Comparison of ENCODE assay signal across 15 cellular contexts in genomic region chr2:62477573-62477972, GRCh38. TPM values are rescaled to one million over a fixed set of nuclear protein-coding genes. Genes with fewer than 3 reads are reported as not detected.
DNase-seq lines count a peak whose midpoint lies in the region; ATAC-seq and TF ChIP-seq lines count a peak whose summit lies in the region.
"Had no signal": no experiment of that assay in that cellular context is flagged by ENCODE, and none has a peak within 500 bp of the region (broad histone marks: within the 10 kb centered on the region; RNA-seq: fewer than 3 reads in every experiment).

No MANE protein-coding gene starts in this region.

- TF ChIP-seq POLR2A in IMR-90 (IDR thresholded peaks at IDR 0.05; ENCODE audit: low read depth, low read length): no peak
- TF ChIP-seq POLR2A in body of pancreas (IDR thresholded peaks at IDR 0.05): no peak

- H3K9me1 ChIP-seq in IMR-90 (ENCODE audit: insufficient read depth, low read length): no peaks in the 10 kb centered on the region

- H3K36me3 ChIP-seq in IMR-90 (ENCODE audit: control insufficient read depth, insufficient read depth, low read length): no peaks in the 10 kb centered on the region
- H3K36me3 ChIP-seq in body of pancreas (replicated peaks in 1 of 2; ENCODE audit: insufficient read depth in 1 of 2, low read depth in 2 of 2): no peaks in the 10 kb centered on the region
- no peaks in the 10 kb centered on the region for H3K36me3 ChIP-seq in mesenchymal stem cell (ENCODE audit: control insufficient read depth in 1 of 2, insufficient read depth in 2 of 2, low read depth in 1 of 2, low read length in 2 of 2)
- no peaks in the 10 kb centered on the region for H3K36me3 ChIP-seq in stomach smooth muscle (ENCODE audit: control insufficient read depth in 2 of 2, insufficient read depth in 2 of 2, low read length in 2 of 2)
- H3K36me3 ChIP-seq: ovary, thoracic aorta had no signal

- no peaks in the 10 kb centered on the region for H4K20me1 ChIP-seq in IMR-90 (ENCODE audit: insufficient read depth, low read length)

- no peak overlapping the region for H3K23ac ChIP-seq in IMR-90 (ENCODE audit: low read depth, low read length)
- H3K23ac ChIP-seq in mesenchymal stem cell (ENCODE audit: low read length in 2 of 2): no peak overlapping the region

- H3K14ac ChIP-seq in IMR-90 (replicated peaks; ENCODE audit: low read depth, low read length) (no peak overlapping the region), mesenchymal stem cell (ENCODE audit: low read length in 2 of 2) (no peak overlapping the region)

- H4K8ac ChIP-seq in IMR-90 (ENCODE audit: low read depth in 2 of 2, low read length in 2 of 2) (no peak overlapping the region; a peak in 1 of 4 replicates), mesenchymal stem cell (ENCODE audit: low read length) (peak overlapping the region; percentile 74)

- peak overlapping the region; percentile 37 to 69 for H2BK12ac ChIP-seq in mesenchymal stem cell (ENCODE audit: low read length in 2 of 2)

- peak overlapping the region; percentile 33; the same call in 1 of the 2 replicates for H4K5ac ChIP-seq in IMR-90 (ENCODE audit: low read depth, low read length)

- DNase-seq in IMR-90: no peak
- no peak for DNase-seq in body of pancreas
- DNase-seq in mesenchymal stem cell: no peak
- no peak for DNase-seq in T-helper 2 cell
- DNase-seq in activated CD4-positive, CD25-positive, alpha-beta regulatory T cell treated with anti-CD3 and anti-CD28 coated beads, Interleukin-2, amount 50 U/mL, for 72 hours: no peak
- DNase-seq in SKM-1 treated with dmso at 0.1 percent for 144 hours (lab: John Stamatoyannopoulos, UW; ENCODE audit: unreplicated experiment): no peak
- DNase-seq: activated CD4-positive, alpha-beta T cell treated with anti-CD3 and anti-CD28 coated beads, Interleukin-2, amount 50 U/mL, for 4 hours; amniotic stem cell; C1 segment of cervical spinal cord; NCI-H2029; ovary; T-helper 17 cell had no signal

- BruUV-seq in IMR-90 (replicated peaks; lab: Mats Ljungman, UMichigan): no TSS peak

- intact Hi-C loops in IMR-90 (cut with micrococcal nuclease): no loop called here
- intact Hi-C loops in body of pancreas (cut with DNase I): loop anchor here (10.0 kb wide), 1 partner anchor 217 kb away; no protein-coding TSS in a partner anchor

- in situ Hi-C loops in IMR-90 (cut with MboI; ENCODE audit: low sequenced_read_pairs): no loop called here

- no peaks in the 10 kb centered on the region for H3K9me3 ChIP-seq in IMR-90 (ENCODE audit: control insufficient read depth, insufficient read depth, low read length)
- H3K9me3 ChIP-seq in body of pancreas: no peaks in the 10 kb centered on the region
- H3K9me3 ChIP-seq in mesenchymal stem cell (ENCODE audit: control insufficient read depth, low read length): no peaks in the 10 kb centered on the region
- no peaks in the 10 kb centered on the region for H3K9me3 ChIP-seq in stomach smooth muscle (ENCODE audit: control insufficient read depth in 2 of 2, low read length in 2 of 2)
- H3K9me3 ChIP-seq: ovary, thoracic aorta had no signal

- H4K91ac ChIP-seq in IMR-90 (ENCODE audit: insufficient read depth, low read depth, low read length): no peak overlapping the region
- peak overlapping the region; percentile 81 for H4K91ac ChIP-seq in mesenchymal stem cell (ENCODE audit: low read length)

- H3K4me3 ChIP-seq in IMR-90 (ENCODE audit: insufficient read depth, low read depth, low read length) (no peak overlapping the region), body of pancreas (no peak overlapping the region), mesenchymal stem cell (ENCODE audit: insufficient read depth in 1 of 2, low read depth in 1 of 2, low read length in 2 of 2) (no peak overlapping the region), stomach smooth muscle (ENCODE audit: low read length in 2 of 2) (no peak overlapping the region)
- H3K4me3 ChIP-seq: ovary, thoracic aorta had no signal

- H3K4me1 ChIP-seq in IMR-90 (ENCODE audit: control insufficient read depth, insufficient read depth, low read length): peaks cover 9% of the 10 kb centered on the region
- H3K4me1 ChIP-seq in body of pancreas: peaks cover 28% of the 10 kb centered on the region
- peaks cover 14% of the 10 kb centered on the region for H3K4me1 ChIP-seq in mesenchymal stem cell (ENCODE audit: control insufficient read depth, insufficient read depth, low read depth, low read length)
- H3K4me1 ChIP-seq in stomach smooth muscle (ENCODE audit: control insufficient read depth, insufficient read depth, low read length): peaks cover 54% of the 10 kb centered on the region

- H3K9ac ChIP-seq in IMR-90 (ENCODE audit: low read depth, low read length) (no peak overlapping the region), mesenchymal stem cell (ENCODE audit: low read length) (peak overlapping the region; percentile 74), stomach smooth muscle (ENCODE audit: low read length in 2 of 2) (no peak overlapping the region)

- H3K4me2 ChIP-seq in IMR-90 (ENCODE audit: low read depth, low read length) (no peak overlapping the region), mesenchymal stem cell (ENCODE audit: low read length, poor library complexity, severe bottlenecking) (no peak overlapping the region)

- H3K18ac ChIP-seq in IMR-90 (ENCODE audit: low read depth, low read length) (no peak overlapping the region), mesenchymal stem cell (ENCODE audit: low read depth in 1 of 2, low read length in 2 of 2) (peak overlapping the region; percentile 65 to 83)

- POLR2A ChIA-PET in IMR-90 (lab: Charles Lee; ENCODE audit: unreplicated experiment): no interaction called here

- no peak for ATAC-seq in IMR-90 (ENCODE audit: low read depth)
- ATAC-seq in body of pancreas: no peak
- ATAC-seq in GM21717 (IDR thresholded peaks at IDR 0.05; ENCODE audit: unreplicated experiment): no peak
- ATAC-seq: T-helper 17 cell had no signal

- H3K79me1 ChIP-seq in IMR-90 (ENCODE audit: low read depth in 1 of 2, low read length in 2 of 2) (no peaks in the 10 kb centered on the region), mesenchymal stem cell (replicated peaks; ENCODE audit: low read length, poor library complexity, severe bottlenecking) (no peaks in the 10 kb centered on the region)

- H2AK5ac ChIP-seq in IMR-90 (ENCODE audit: low read depth, low read length) (no peak overlapping the region), mesenchymal stem cell (ENCODE audit: low read length, severe bottlenecking) (no peak overlapping the region)

- H2AK9ac ChIP-seq in IMR-90 (replicated peaks; ENCODE audit: low read depth, low read length, poor library complexity): no peak overlapping the region

- peak overlapping the region; percentile 17 for H2AFZ ChIP-seq in IMR-90 (replicated peaks; ENCODE audit: low read length, poor library complexity)
- peak overlapping the region; percentile 43 for H2AFZ ChIP-seq in mesenchymal stem cell (ENCODE audit: low read depth, low read length)

- H3K56ac ChIP-seq in IMR-90 (ENCODE audit: extremely low read depth, insufficient read depth, low read length): no peak overlapping the region

- no CpG with 5 or more reads among the region's 4 CpGs for WGBS in IMR-90 (ENCODE audit: extremely low coverage in 2 of 2, insufficient read length in 1 of 2), 2 experiments
- 88 to 91% methylated on average over 4 of the region's 4 CpGs for WGBS in body of pancreas, 2 donors
- 84% methylated on average over 4 of the region's 4 CpGs for WGBS in mesenchymal stem cell

- dilution Hi-C loops in IMR-90 (cut with HindIII; ENCODE audit: low sequenced_read_pairs, unreplicated experiment): no loop called here

- CTCF ChIA-PET in IMR-90 (lab: Yijun Ruan, JAX): interaction anchor here (1.2 kb wide), 1 partner anchor 12 kb away, joined by 3 read pairs; no protein-coding TSS in a partner anchor

- H3K27ac ChIP-seq in IMR-90 (ENCODE audit: insufficient read depth, low read length): no peak overlapping the region
- peak overlapping the region in 3 of 4 donors; percentile 2 to 42 (median 24) for H3K27ac ChIP-seq in body of pancreas
- H3K27ac ChIP-seq in mesenchymal stem cell (ENCODE audit: low read length, poor library complexity, severe bottlenecking): no peak overlapping the region
- peak overlapping the region; percentile 38 for H3K27ac ChIP-seq in stomach smooth muscle (ENCODE audit: low read length)
- H3K27ac ChIP-seq: ovary, thoracic aorta had no signal

- H2BK120ac ChIP-seq in IMR-90 (ENCODE audit: low read depth, low read length) (no peak overlapping the region), mesenchymal stem cell (ENCODE audit: low read depth, low read length) (peak overlapping the region; percentile 54)

- TF ChIP-seq RAD21 in IMR-90 (IDR thresholded peaks at IDR 0.05; ENCODE audit: low read length): no peak

- no peak overlapping the region for H2BK20ac ChIP-seq in IMR-90 (ENCODE audit: low read depth, low read length)

- H2BK15ac ChIP-seq in IMR-90 (ENCODE audit: low read depth, low read length) (no peak overlapping the region), mesenchymal stem cell (ENCODE audit: low read depth, poor library complexity, severe bottlenecking) (no peak overlapping the region)

- H3K27me3 ChIP-seq in IMR-90 (ENCODE audit: control insufficient read depth, insufficient read depth, low read length): no peaks in the 10 kb centered on the region
- no peaks in the 10 kb centered on the region for H3K27me3 ChIP-seq in body of pancreas
- H3K27me3 ChIP-seq in mesenchymal stem cell (ENCODE audit: control insufficient read depth in 1 of 2, insufficient read depth in 1 of 2, low read length in 2 of 2): no peaks in the 10 kb centered on the region
- no peaks in the 10 kb centered on the region for H3K27me3 ChIP-seq in stomach smooth muscle (ENCODE audit: control insufficient read depth in 1 of 2, insufficient read depth in 2 of 2, low read length in 2 of 2)
- H3K27me3 ChIP-seq: ovary had no signal

- H2BK5ac ChIP-seq in IMR-90 (ENCODE audit: low read depth, low read length, poor library complexity, severe bottlenecking) (no peak overlapping the region), mesenchymal stem cell (ENCODE audit: low read depth, low read length, poor library complexity, severe bottlenecking) (no peak overlapping the region)

- TF ChIP-seq CTCF in IMR-90 (conservative IDR thresholded peaks at IDR 0.05; ENCODE audit: low read depth, low read length) (no peak), body of pancreas (IDR thresholded peaks at IDR 0.05) (no peak)

- H3K4ac ChIP-seq in IMR-90 (ENCODE audit: low read depth, low read length) (no peak overlapping the region), mesenchymal stem cell (ENCODE audit: low read depth in 1 of 2, low read length in 2 of 2) (peak overlapping the region; percentile 31 to 77)

TF ChIP-seq in IMR-90, 13 proteins besides CTCF, POLR2A, EP300 and RAD21 (continues in another document):
- TF ChIP-seq FOS (IDR thresholded peaks at IDR 0.05; ENCODE audit: low read depth, low read length): no peak

RNA-seq across cellular contexts. Expression of gene TMEM17, which starts 28.4 kb away (rescaled TPM):
- total RNA-seq in IMR-90 (2012; rRNA removed): 1.3 and 2.2 TPM in 2 replicates
- polyA plus RNA-seq in IMR-90 (2012; rRNA removed): 1.2 and 1.8 TPM in 2 replicates
- polyA plus RNA-seq in IMR-90 (2012; cell fraction: cytosol; rRNA removed): 0.62 and 0.76 TPM in 2 replicates
- polyA plus RNA-seq in IMR-90 (2012; cell fraction: nucleus; rRNA removed; ENCODE audit: low replicate concordance): 0.34 and 2.2 TPM in 2 replicates
- total RNA-seq in body of pancreas: 1 to 10 TPM; 2.3 to 3.3 TPM
- polyA plus RNA-seq in mesenchymal stem cell (2013, experiment 1 of 2): 2.8 TPM
- 2.8 TPM for polyA plus RNA-seq in mesenchymal stem cell (2013, experiment 2 of 2)
- total RNA-seq: T-helper 17 cell had no signal

Comparison
In these comparisons a context has a peak if more than half of its experiments do, and no peak if none do; other contexts are left out.
1. H3K27ac ChIP-seq: peak in body of pancreas (3 of 4) and stomach smooth muscle (single experiment); none in IMR-90 (single experiment) and mesenchymal stem cell (single experiment).